Comparison of ENCODE assay signal across 31 cellular contexts in the genomic region with DNA sequence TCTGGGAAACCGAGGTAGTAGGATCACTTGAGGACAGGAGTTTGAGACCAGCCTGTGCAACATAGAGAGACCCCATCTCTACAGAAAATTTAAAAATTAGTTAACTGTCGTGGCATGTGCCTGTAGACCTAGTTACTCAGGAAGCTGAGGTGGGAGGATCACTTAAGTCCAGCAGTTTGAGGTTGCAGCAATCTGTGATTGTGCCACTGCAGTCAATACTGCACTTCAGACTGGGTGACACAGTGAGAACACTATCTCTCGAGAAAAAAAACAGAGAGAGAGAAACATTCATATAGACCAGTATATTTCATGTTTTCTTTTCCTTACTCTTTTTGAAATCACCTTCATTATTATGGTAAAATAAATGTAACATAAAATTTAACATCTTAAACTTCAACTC.
"Had no signal": no experiment of that assay in that cellular context is flagged by ENCODE, and none has a peak within 500 bp of the region (broad histone marks: within the 10 kb centered on the region; RNA-seq: fewer than 3 reads in every experiment).

No MANE protein-coding gene starts in this region.

- ATAC-seq: natural killer cell; psoas muscle; right cardiac atrium; sciatic nerve; stimulated activated memory B cell treated with anti-CD40 and anti-IgM and Interleukin-4, amounts not matched to agents 10 μg/mL and 1 μg/mL and 100 μg/mL, for 72 hours; stimulated activated naive CD8-positive, alpha-beta T cell treated with anti-CD3 and anti-CD28 coated beads, Interleukin-15, amount 100 ng/mL, for 72 hours; stimulated activated naive CD8-positive, alpha-beta T cell treated with anti-CD3 and anti-CD28 coated beads, Interleukin-15, Interleukin-2, amounts not matched to agents 100 U/mL and 50 U/mL, for 24 hours; upper lobe of right lung had no signal

- H3K36me3 ChIP-seq: neural progenitor cell, ovary, tibial artery, transverse colon, upper lobe of right lung, uterus had no signal

- H3K9ac ChIP-seq: neural progenitor cell, parathyroid adenoma had no signal

- DNase-seq: natural killer cell; occipital lobe; ovary; posterior cingulate gyrus; psoas muscle; right cardiac atrium; spleen; stimulated activated CD4-positive, alpha-beta T cell treated with anti-CD3 and anti-CD28 coated beads, Interleukin-12 subunit alpha, Interleukin-12 subunit beta, amount 100 ng/mL, for 4 hours; stimulated activated CD4-positive, alpha-beta T cell treated with anti-CD3 and anti-CD28 coated beads, Interleukin-1b, Interleukin-23, amount 100 ng/mL, for 48 hours; stimulated activated CD4-positive, alpha-beta T cell treated with anti-CD3 and anti-CD28 coated beads, Interleukin-4, amount 100 ng/mL, for 1 hour; stimulated activated CD4-positive, alpha-beta T cell treated with anti-CD3 and anti-CD28 coated beads, Interleukin-4, amount 100 ng/mL, for 4 hours; stimulated activated CD8-positive, alpha-beta memory T cell treated with anti-CD3 and anti-CD28 coated beads, Interleukin-4, amount 100 ng/mL, for 48 hours; stimulated activated naive CD4-positive, alpha-beta T cell; stimulated activated naive CD8-positive, alpha-beta T cell treated with anti-CD3 and anti-CD28 coated beads, Interleukin-15, amount 100 ng/mL, for 72 hours; stimulated activated naive CD8-positive, alpha-beta T cell treated with anti-CD3 and anti-CD28 coated beads, Interleukin-15, Interleukin-2, amounts not matched to agents 100 U/mL and 50 U/mL, for 24 hours; substantia nigra; testis; tibial artery; transverse colon; upper lobe of right lung; uterus had no signal

- H3K9me3 Mint-ChIP-seq: type B pancreatic cell had no signal

- H3K27ac Mint-ChIP-seq: natural killer cell; nephron; neural progenitor cell; progenitor cell of endocrine pancreas; stimulated activated memory B cell treated with anti-CD40 and anti-IgM and Interleukin-4, amounts not matched to agents 10 μg/mL and 1 μg/mL and 100 μg/mL, for 72 hours; stimulated activated naive CD8-positive, alpha-beta T cell treated with anti-CD3 and anti-CD28 coated beads, Interleukin-15, amount 100 ng/mL, for 72 hours; type B pancreatic cell had no signal

- H3K9me3 ChIP-seq: ovary, psoas muscle, testis, tibial artery, upper lobe of right lung, uterus had no signal

- H3K27me3 ChIP-seq: neural progenitor cell, ovary, spleen, suprapubic skin, testis, tibial artery, transverse colon, upper lobe of right lung, uterus had no signal

- H3K4me3 ChIP-seq: neural progenitor cell, ovary, psoas muscle, skin epidermis, smooth muscle cell, spleen, suprapubic skin, testis, tibial artery, transverse colon, upper lobe of right lung, uterus had no signal

- H3K4me1 ChIP-seq: neural progenitor cell, parathyroid adenoma, psoas muscle, spleen, suprapubic skin, testis, tibial artery, transverse colon, upper lobe of right lung, uterus had no signal

- H3K27ac ChIP-seq: neural progenitor cell, ovary, parathyroid adenoma, psoas muscle, skin epidermis, spleen, suprapubic skin, testis, tibial artery, transverse colon, upper lobe of right lung, uterus had no signal
